11 cellular contexts compared by ENCODE assay signal in the genomic region with DNA sequence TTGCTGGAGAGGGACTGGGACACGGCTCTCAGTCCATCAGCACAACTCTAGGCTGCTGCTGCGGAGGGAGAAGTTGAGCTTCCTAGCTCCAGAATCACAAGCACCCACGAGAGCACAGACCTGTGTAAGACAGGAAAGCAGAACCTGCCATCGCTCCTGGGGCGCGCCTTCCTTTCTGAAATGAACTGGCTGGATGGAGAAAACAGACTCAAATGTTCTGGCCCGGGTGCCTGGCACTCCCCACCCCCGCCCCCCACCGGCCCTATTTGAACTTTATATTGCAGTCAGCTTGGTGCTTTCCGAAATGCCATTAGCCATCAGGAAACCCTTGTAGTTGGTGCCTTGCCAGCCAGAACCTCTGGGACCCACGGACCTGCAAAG. TPM values are rescaled to one million over a fixed set of nuclear protein-coding genes. Genes with fewer than 3 reads are reported as not detected.
A peak's percentile ranks its signal among the peaks of the same experiment; 100 is the strongest.
DNase-seq lines count a peak whose midpoint lies in the region; ATAC-seq, FAIRE-seq and TF ChIP-seq lines count a peak whose summit lies in the region.
"Had no signal": no experiment of that assay in that cellular context is flagged by ENCODE, and none has a peak within 500 bp of the region (broad histone marks: within the 10 kb centered on the region; RNA-seq: fewer than 3 reads in every experiment).

No MANE protein-coding gene starts in this region.

- H3K36me3 ChIP-seq in NT2/D1 (ENCODE audit: insufficient read depth, insufficient read length, low read length) (peaks cover 26% of the 10 kb centered on the region), HepG2 (replicated peaks in 1 of 2; ENCODE audit: control insufficient read depth in 1 of 2, insufficient read depth in 2 of 2, low read length in 2 of 2) (peaks cover 4 to 17% of the 10 kb centered on the region in 2 experiments; a peak in 4 of 5 replicates), thoracic aorta (no peaks in the 10 kb centered on the region), MM.1S (replicated peaks; ENCODE audit: insufficient read depth, low read length) (no peaks in the 10 kb centered on the region)

- peaks cover 11% of the 10 kb centered on the region for H3K4me1 ChIP-seq in NT2/D1 (ENCODE audit: insufficient read depth, insufficient read length)
- H3K4me1 ChIP-seq in HepG2 (ENCODE audit: insufficient read depth, low read length), result peaks cover 31% of the 10 kb centered on the region
- peaks cover 0 to 8% of the 10 kb centered on the region in 2 donors for H3K4me1 ChIP-seq in thoracic aorta (ENCODE audit: control insufficient read depth in 1 of 2, low read depth in 2 of 2)
- no peaks in the 10 kb centered on the region for H3K4me1 ChIP-seq in MM.1S (ENCODE audit: low read length)

- H3K9me3 ChIP-seq in NT2/D1 (ENCODE audit: insufficient read depth, low read length), result no peaks in the 10 kb centered on the region
- H3K9me3 ChIP-seq in HepG2 (ENCODE audit: low read length), result no peaks in the 10 kb centered on the region
- no peaks in the 10 kb centered on the region for H3K9me3 ChIP-seq in thoracic aorta
- H3K9me3 ChIP-seq in MM.1S (replicated peaks; ENCODE audit: insufficient read depth, low read length), result no peaks in the 10 kb centered on the region
- H3K9me3 ChIP-seq: BLaER1 treated with 17β-estradiol and CSF1 and Interleukin-3, amounts not matched to agents 10 nM and 100 nM; body of pancreas; left lung; vagina had no signal

- WGBS in HepG2 (ENCODE audit: low lambda C conversion rate), result 67% methylated on average over 8 of the region's 11 CpGs

- TF ChIP-seq CTCF in HepG2 (CRISPR knock-in tag; IDR thresholded peaks at IDR 0.05) (no peak), thoracic aorta (IDR thresholded peaks at IDR 0.05) (no peak), MM.1S (IDR thresholded peaks at IDR 0.05; ENCODE audit: low read length) (no peak)

- no peaks in the 10 kb centered on the region for H4K20me1 ChIP-seq in HepG2 (ENCODE audit: insufficient read depth, low read length)
- H4K20me1 ChIP-seq in MM.1S (ENCODE audit: insufficient read depth, low read length), result no peaks in the 10 kb centered on the region

- DNase-seq in NT2/D1 (ENCODE audit: low read depth, low spot score) (no peak), HepG2 (ENCODE audit: low spot score) (no peak), thoracic aorta (ENCODE audit: low spot score) (no peak), MM.1S (no peak)
- no peak for DNase-seq in NK-92 treated with Interleukin-12 subunit alpha and Interleukin-12 subunit beta, amount 100 ng/mL, for 24 hours (lab: John Stamatoyannopoulos, UW)

- H3K9ac ChIP-seq in NT2/D1 (ENCODE audit: insufficient read length, low read depth) (peak overlapping the region; percentile 6), HepG2 (ENCODE audit: insufficient read depth, low read depth, low read length) (no peak overlapping the region), MM.1S (ENCODE audit: low read length) (no peak overlapping the region)
- H3K9ac ChIP-seq: BLaER1 treated with 17β-estradiol and CSF1 and Interleukin-3, amounts not matched to agents 10 nM and 100 nM had no signal

- POLR2A ChIA-PET in HepG2 (lab: Yijun Ruan, JAX), result interaction anchor here (0.8 to 3.7 kb wide), 13 partner anchors 8 to 179 kb away, joined by 3 to 35 read pairs (median 7); partner anchors contain the start of genes FAM222A, MMAB and MVK

- no peak overlapping the region for H2AFZ ChIP-seq in HepG2 (ENCODE audit: low read length)
- no peak overlapping the region for H2AFZ ChIP-seq in MM.1S (ENCODE audit: low read length)

- no peaks in the 10 kb centered on the region for H3K9me2 ChIP-seq in MM.1S (replicated peaks; ENCODE audit: insufficient read depth, low read length)

- TF ChIP-seq RAD21 in HepG2 (CRISPR knock-in tag; IDR thresholded peaks at IDR 0.05), result no peak

- H3K4me3 ChIP-seq in NT2/D1 (ENCODE audit: insufficient read length, low read depth), result no peak overlapping the region
- no peak overlapping the region for H3K4me3 ChIP-seq in HepG2 (replicated peaks in 1 of 3; ENCODE audit: insufficient read depth in 1 of 3, low read depth in 2 of 3, low read length in 3 of 3)
- H3K4me3 ChIP-seq in thoracic aorta, result peak overlapping the region; percentile 38
- H3K4me3 ChIP-seq in MM.1S (ENCODE audit: low read length), result no peak overlapping the region
- H3K4me3 ChIP-seq: BLaER1 treated with 17β-estradiol and CSF1 and Interleukin-3, amounts not matched to agents 10 nM and 100 nM; body of pancreas; left lung; vagina had no signal

- BruUV-seq in HepG2 (replicated peaks; lab: Mats Ljungman, UMichigan), result no TSS peak

- H3K27me3 ChIP-seq in NT2/D1 (ENCODE audit: insufficient read depth, insufficient read length), result no peaks in the 10 kb centered on the region
- no peaks in the 10 kb centered on the region; a peak in 1 of 5 replicates for H3K27me3 ChIP-seq in HepG2 (ENCODE audit: control insufficient read depth in 1 of 2, insufficient read depth in 2 of 2, low read length in 2 of 2)
- H3K27me3 ChIP-seq in thoracic aorta (replicated peaks; ENCODE audit: insufficient read depth), result no peaks in the 10 kb centered on the region
- H3K27me3 ChIP-seq in MM.1S (replicated peaks; ENCODE audit: insufficient read depth, low read length), result no peaks in the 10 kb centered on the region
- H3K27me3 ChIP-seq: BLaER1 treated with 17β-estradiol and CSF1 and Interleukin-3, amounts not matched to agents 10 nM and 100 nM; body of pancreas; vagina had no signal

- no peaks in the 10 kb centered on the region for H3F3A ChIP-seq in MM.1S (ENCODE audit: insufficient read depth, low read length)

- in situ Hi-C loops in HepG2 (cut with HindIII; ENCODE audit: extremely low pct_ligation_motif_present, low pct_unique_long_range_greater_than_20kb), result loop anchor here (5.0 kb wide), 2 partner anchors 115 to 175 kb away; partner anchors contain the start of gene FAM222A

- no peak for TF ChIP-seq POLR2A in HepG2 (IDR thresholded peaks at IDR 0.05; ENCODE audit: insufficient read depth in 1 of 2, low read depth in 2 of 2, low read length in 2 of 2)

- CTCF ChIA-PET in HepG2 (lab: Yijun Ruan, JAX; ENCODE audit: low intra/inter-chr PET ratio, low total read pairs), result interaction anchor here (1.5 to 3.3 kb wide), 4 partner anchors 16 to 178 kb away, joined by 4 to 31 read pairs (median 7); partner anchors contain the start of gene FAM222A

- ATAC-seq in HepG2 (no peak), thoracic aorta (ENCODE audit: insufficient number of reproducible peaks, low FRiP score, low read depth) (no peak), HG03025 (IDR thresholded peaks at IDR 0.05; ENCODE audit: low FRiP score, unreplicated experiment) (no peak)

- FAIRE-seq in HepG2 (lab: Jason Lieb, UNC), result no peak

- no peak overlapping the region for H3K4me2 ChIP-seq in HepG2 (ENCODE audit: low read depth, low read length)
- H3K4me2 ChIP-seq in MM.1S (ENCODE audit: low read depth, low read length), result no peak overlapping the region

- intact Hi-C loops in HepG2 (cut with micrococcal nuclease; ENCODE audit: unreplicated experiment), result loop anchor here (1.0 to 5.0 kb wide), 3 partner anchors 80 to 178 kb away; no protein-coding TSS in a partner anchor

- H3K27ac ChIP-seq in angular gyrus (ENCODE audit: low read depth, low read length), result peak overlapping the region; percentile 59
- H3K27ac ChIP-seq in HepG2 (ENCODE audit: extremely low read length, insufficient read depth, low read length), result peak overlapping the region; percentile 5
- no peak overlapping the region for H3K27ac ChIP-seq in thoracic aorta
- no peak overlapping the region for H3K27ac ChIP-seq in MM.1S (ENCODE audit: low read length)
- H3K27ac ChIP-seq: BLaER1 treated with 17β-estradiol and CSF1 and Interleukin-3, amounts not matched to agents 10 nM and 100 nM; body of pancreas; left lung; vagina had no signal

- H3K79me2 ChIP-seq in HepG2 (ENCODE audit: insufficient read depth, low read length) (no peaks in the 10 kb centered on the region), MM.1S (ENCODE audit: low read length) (no peaks in the 10 kb centered on the region)

- TF ChIP-seq EP300 in HepG2 (IDR thresholded peaks at IDR 0.05; ENCODE audit: low read depth in 2 of 2, low read length in 2 of 2), result no peak
- no peak for TF ChIP-seq EP300 in HepG2 (CRISPR knock-in tag; IDR thresholded peaks at IDR 0.05; ENCODE audit: borderline replicate concordance)

RNA-seq across cellular contexts. Expression of gene MVK, which starts 23.8 kb away (rescaled TPM):
- 47.1 and 66.9 TPM in 2 replicates for total RNA-seq in HepG2 (2016; rRNA removed; fragmentation: Illumina TruSeq; extraction: Trizol)
- total RNA-seq in HepG2 (2016; cell fraction: cytosol; rRNA removed; fragmentation: Illumina TruSeq; extraction: Trizol; ENCODE audit: low read depth), result 15.1 and 17.9 TPM in 2 replicates
- 40.9 and 70.6 TPM in 2 replicates for total RNA-seq in HepG2 (2016; cell fraction: insoluble cytoplasmic fraction; rRNA removed; fragmentation: Illumina TruSeq; extraction: Trizol)
- total RNA-seq in HepG2 (2016; cell fraction: membrane; rRNA removed; fragmentation: Illumina TruSeq; extraction: Trizol), result 34.1 and 39.6 TPM in 2 replicates
- 38.8 and 47.2 TPM in 2 replicates for total RNA-seq in HepG2 (2016; cell fraction: nucleus; rRNA removed; fragmentation: Illumina TruSeq; extraction: Trizol)
- 11.6 and 22.5 TPM in 2 replicates for polyA plus RNA-seq in HepG2 (2011; rRNA removed)
- 12.4 and 13.5 TPM in 2 replicates for polyA plus RNA-seq in HepG2 (2011; cell fraction: cytosol; rRNA removed)
- 32.0 and 47.6 TPM in 2 replicates for polyA plus RNA-seq in HepG2 (2011; cell fraction: nucleus; rRNA removed)
- 19.2 and 28.6 TPM in 2 replicates for polyA plus RNA-seq in HepG2 (2012)
- 16.3 and 19.9 TPM in 2 replicates for polyA plus RNA-seq in HepG2 (2016; cell fraction: cytosol; fragmentation: Illumina TruSeq; extraction: Trizol; ENCODE audit: low read depth)
- polyA plus RNA-seq in HepG2 (2016; cell fraction: insoluble cytoplasmic fraction; fragmentation: Illumina TruSeq; extraction: Trizol; ENCODE audit: low read depth), result 42.0 and 50.4 TPM in 2 replicates
- polyA plus RNA-seq in HepG2 (2016; cell fraction: membrane; fragmentation: Illumina TruSeq; extraction: Trizol; ENCODE audit: low read depth), result 26.9 and 30.0 TPM in 2 replicates
- 78.2 and 82.6 TPM in 2 replicates for polyA plus RNA-seq in HepG2 (2016; cell fraction: nucleus; fragmentation: Illumina TruSeq; extraction: Trizol; ENCODE audit: insufficient read depth, low read depth)
- polyA minus RNA-seq in HepG2 (2011; rRNA and poly(A)+ RNA removed; ENCODE audit: low replicate concordance), result 19.6 and 22.9 TPM in 2 replicates
- polyA minus RNA-seq in HepG2 (2011; cell fraction: cytosol; rRNA and poly(A)+ RNA removed), result 6.1 and 8.0 TPM in 2 replicates
- 12.2 and 21.1 TPM in 2 replicates for polyA minus RNA-seq in HepG2 (2011; cell fraction: nucleus; rRNA and poly(A)+ RNA removed)
- total RNA-seq in thoracic aorta, result 10 to 100 TPM in 1 of 2 donors, 1 to 10 TPM in 1; 4.7 to 19.0 TPM

RNA-seq across cellular contexts. Expression of gene MMAB, which starts 24.1 kb away (rescaled TPM):
- total RNA-seq in HepG2 (2016; rRNA removed; fragmentation: Illumina TruSeq; extraction: Trizol) (77.3 and 112 TPM in 2 replicates), thoracic aorta (10 to 100 TPM; 18.7 to 32.4 TPM)
- 32.4 and 42.7 TPM in 2 replicates for total RNA-seq in HepG2 (2016; cell fraction: cytosol; rRNA removed; fragmentation: Illumina TruSeq; extraction: Trizol; ENCODE audit: low read depth)
- total RNA-seq in HepG2 (2016; cell fraction: insoluble cytoplasmic fraction; rRNA removed; fragmentation: Illumina TruSeq; extraction: Trizol), result 80.5 and 108 TPM in 2 replicates
- total RNA-seq in HepG2 (2016; cell fraction: membrane; rRNA removed; fragmentation: Illumina TruSeq; extraction: Trizol), result 59.5 and 67.4 TPM in 2 replicates
- total RNA-seq in HepG2 (2016; cell fraction: nucleus; rRNA removed; fragmentation: Illumina TruSeq; extraction: Trizol), result 37.8 and 41.0 TPM in 2 replicates
- polyA plus RNA-seq in HepG2 (2011; rRNA removed), result 26.1 and 33.2 TPM in 2 replicates
- 29.9 and 32.2 TPM in 2 replicates for polyA plus RNA-seq in HepG2 (2011; cell fraction: cytosol; rRNA removed)
- 34.9 and 43.2 TPM in 2 replicates for polyA plus RNA-seq in HepG2 (2011; cell fraction: nucleus; rRNA removed)
- 39.1 and 40.4 TPM in 2 replicates for polyA plus RNA-seq in HepG2 (2012)
- 36.6 and 44.0 TPM in 2 replicates for polyA plus RNA-seq in HepG2 (2016; cell fraction: cytosol; fragmentation: Illumina TruSeq; extraction: Trizol; ENCODE audit: low read depth)
- 98.7 and 99.8 TPM in 2 replicates for polyA plus RNA-seq in HepG2 (2016; cell fraction: insoluble cytoplasmic fraction; fragmentation: Illumina TruSeq; extraction: Trizol; ENCODE audit: low read depth)
- polyA plus RNA-seq in HepG2 (2016; cell fraction: membrane; fragmentation: Illumina TruSeq; extraction: Trizol; ENCODE audit: low read depth), result 39.9 and 52.5 TPM in 2 replicates
- polyA plus RNA-seq in HepG2 (2016; cell fraction: nucleus; fragmentation: Illumina TruSeq; extraction: Trizol; ENCODE audit: insufficient read depth, low read depth), result 58.2 and 63.9 TPM in 2 replicates
- polyA minus RNA-seq in HepG2 (2011; rRNA and poly(A)+ RNA removed; ENCODE audit: low replicate concordance), result 37.1 and 53.3 TPM in 2 replicates
- polyA minus RNA-seq in HepG2 (2011; cell fraction: cytosol; rRNA and poly(A)+ RNA removed), result 11.8 and 16.2 TPM in 2 replicates
- 21.0 and 29.1 TPM in 2 replicates for polyA minus RNA-seq in HepG2 (2011; cell fraction: nucleus; rRNA and poly(A)+ RNA removed)

Comparison
In these comparisons a context has a peak if more than half of its experiments do, and no peak if none do; other contexts are left out.
1. H3K27ac ChIP-seq: peak in angular gyrus (single experiment) and HepG2 (single experiment); none in thoracic aorta (0 of 2) and MM.1S (single experiment).